In genomic region chr16:53704445-53704813, GRCh38 we compare ENCODE assay signal across 8 cellular contexts. TPM values are rescaled to one million over a fixed set of nuclear protein-coding genes. Genes with fewer than 3 reads are reported as not detected.
DNase-seq lines count a peak whose midpoint lies in the region; ATAC-seq, FAIRE-seq and TF ChIP-seq lines count a peak whose summit lies in the region.

No MANE protein-coding gene starts in this region.

- H3K36me3 ChIP-seq in cardiac muscle cell: no peaks in the 10 kb centered on the region
- H3K36me3 ChIP-seq in K562 (ENCODE audit: control insufficient read depth, insufficient read depth, low read length): no peaks in the 10 kb centered on the region
- H3K36me3 ChIP-seq in lung (ENCODE audit: control insufficient read depth in 2 of 2, insufficient read depth in 2 of 2, low read length in 2 of 2): no peaks in the 10 kb centered on the region
- no peaks in the 10 kb centered on the region for H3K36me3 ChIP-seq in upper lobe of left lung

- in situ Hi-C loops in K562 (cut with MboI): no loop called here

- TSS peak; percentile 66 for BruUV-seq in K562 (replicated peaks; lab: Mats Ljungman, UMichigan)

- intact Hi-C loops in left ventricle myocardium superior (cut with micrococcal nuclease) (no loop called here), K562 (cut with micrococcal nuclease) (no loop called here), posterior cingulate gyrus (cut with DNase I) (no loop called here)

- peak overlapping the region; percentile 72 to 89 for H3K9ac ChIP-seq in K562 (ENCODE audit: insufficient read depth in 1 of 2, low read depth in 2 of 2, low read length in 2 of 2)

- H3K79me2 ChIP-seq in K562 (ENCODE audit: control insufficient read depth, insufficient read depth, low read length): peaks cover 12% of the 10 kb centered on the region; the same call in 2 of the 3 replicates

- TF ChIP-seq CTCF in cardiac muscle cell (IDR thresholded peaks at IDR 0.05; ENCODE audit: low read depth, low read length): no peak
- TF ChIP-seq CTCF in K562 (IDR thresholded peaks at IDR 0.05 in 2 of 3, conservative IDR thresholded peaks at IDR 0.05 in 1 of 3; ENCODE audit: insufficient read depth in 2 of 3, low read depth in 1 of 3, low read length in 3 of 3): no peak
- TF ChIP-seq CTCF in lung (IDR thresholded peaks at IDR 0.05; ENCODE audit: control extremely low read depth, extremely low read depth): no peak
- TF ChIP-seq CTCF in upper lobe of left lung (IDR thresholded peaks at IDR 0.05): peak in 1 of 6 experiments; percentile 16

- POLR2A ChIA-PET in K562 (lab: Yijun Ruan, JAX) (interaction anchor here (0.6 to 1.2 kb wide), 4 partner anchors 10 to 49 kb away, joined by 3 read pairs; no protein-coding TSS in a partner anchor), HEK293T (lab: Yijun Ruan, JAX) (interaction anchor here (0.9 to 1.2 kb wide), 4 partner anchors 11 to 74 kb away, joined by 3 to 4 read pairs (median 3); no protein-coding TSS in a partner anchor)

- peak overlapping the region; percentile 99 for H3K4me2 ChIP-seq in K562 (ENCODE audit: insufficient read depth, low read length)

- ATAC-seq in left ventricle myocardium superior (no peak), K562 (no peak), lung (ENCODE audit: insufficient read depth, low FRiP score) (no peak), upper lobe of left lung (ENCODE audit: low FRiP score in 2 of 2) (no peak), HG03342 (IDR thresholded peaks at IDR 0.05; ENCODE audit: unreplicated experiment) (no peak)

- no peaks in the 10 kb centered on the region for H4K20me1 ChIP-seq in K562 (replicated peaks; ENCODE audit: control insufficient read depth, insufficient read depth, low read length)

- FAIRE-seq in K562 (lab: Jason Lieb, UNC): no peak

- CTCF ChIA-PET in K562 (lab: Yijun Ruan, JAX; ENCODE audit: low intra/inter-chr PET ratio): no interaction called here
- CTCF ChIA-PET in HEK293T (lab: Yijun Ruan, JAX): interaction anchor here (1.6 kb wide), 1 partner anchor 39 kb away, joined by 3 read pairs; no protein-coding TSS in a partner anchor

- TF ChIP-seq EP300 in K562 (IDR thresholded peaks at IDR 0.05; ENCODE audit: low read length) (no peak), upper lobe of left lung (IDR thresholded peaks at IDR 0.05) (no peak)

- H3K9me3 ChIP-seq in cardiac muscle cell (ENCODE audit: low read depth) (no peaks in the 10 kb centered on the region), K562 (replicated peaks; ENCODE audit: control insufficient read depth, insufficient read depth, low read depth, low read length) (no peaks in the 10 kb centered on the region), lung (ENCODE audit: control insufficient read depth in 2 of 2, insufficient read depth in 1 of 2, low read length in 1 of 2) (no peaks in the 10 kb centered on the region), upper lobe of left lung (no peaks in the 10 kb centered on the region)

- TF ChIP-seq POLR2A in K562 (conservative IDR thresholded peaks at IDR 0.05): no peak
- TF ChIP-seq POLR2A in upper lobe of left lung (IDR thresholded peaks at IDR 0.05): no peak

- H3K4me3 ChIP-seq in cardiac muscle cell: peak overlapping the region; percentile 54
- H3K4me3 ChIP-seq in K562: peak overlapping the region; percentile 77
- H3K4me3 ChIP-seq in lung: peak overlapping the region; percentile 84
- peak overlapping the region; percentile 55 to 89 (median 74) for H3K4me3 ChIP-seq in upper lobe of left lung

- H3K27me3 ChIP-seq in cardiac muscle cell (no peaks in the 10 kb centered on the region), K562 (ENCODE audit: control insufficient read depth in 2 of 2, insufficient read depth in 2 of 2, low read length in 2 of 2) (no peaks in the 10 kb centered on the region), lung (ENCODE audit: control insufficient read depth, insufficient read depth) (no peaks in the 10 kb centered on the region), upper lobe of left lung (no peaks in the 10 kb centered on the region)

- H3K4me1 ChIP-seq in cardiac muscle cell (ENCODE audit: low read depth) (peaks cover 7% of the 10 kb centered on the region), K562 (replicated peaks in 1 of 2; ENCODE audit: control insufficient read depth in 2 of 2, insufficient read depth in 2 of 2, low read length in 2 of 2) (peaks cover 2 to 7% of the 10 kb centered on the region in 2 experiments; a peak in 3 of 5 replicates), lung (ENCODE audit: control insufficient read depth in 2 of 2, insufficient read depth in 2 of 2, low read length in 2 of 2) (peaks cover 5 to 13% of the 10 kb centered on the region in 2 donors), upper lobe of left lung (peaks cover 9 to 17% (median 14%) of the 10 kb centered on the region in 4 donors)

- WGBS in K562 (ENCODE audit: insufficient coverage, low coverage, missing lambda C conversion rate): 1% methylated on average over 6 of the region's 6 CpGs
- 17 to 18% methylated on average over 6 of the region's 6 CpGs for WGBS in lung, 2 donors
- 10 to 12% methylated on average over 6 of the region's 6 CpGs for WGBS in upper lobe of left lung, 2 donors

- H3K9me1 ChIP-seq in K562 (ENCODE audit: control insufficient read depth, insufficient read depth, low read length): no peaks in the 10 kb centered on the region

- no peak for TF ChIP-seq RAD21 in K562 (CRISPR knock-in tag; conservative IDR thresholded peaks at IDR 0.05 in 1 of 2, IDR thresholded peaks at IDR 0.05 in 1 of 2)

- H2AFZ ChIP-seq in K562 (ENCODE audit: low read depth, low read length): peak overlapping the region; percentile 95

- DNase-seq in cardiac muscle cell (ENCODE audit: low read depth in 1 of 2, low spot score in 1 of 2) (no peak), left ventricle myocardium superior (no peak), K562 (ENCODE audit: extremely low read depth in 1 of 4, low spot score in 3 of 4) (peak in 1 of 4 experiments; percentile 6), lung (ENCODE audit: low spot score) (no peak), upper lobe of left lung (no peak), HEK293T (ENCODE audit: extremely low spot score) (no peak), posterior cingulate gyrus (no peak)

- no peak overlapping the region for H3K27ac ChIP-seq in cardiac muscle cell
- no peak overlapping the region; the same call in 2 of the 3 replicates for H3K27ac ChIP-seq in K562 (ENCODE audit: extremely low read depth, low read depth, low read length)
- H3K27ac ChIP-seq in lung (ENCODE audit: low read depth in 1 of 2, low read length in 1 of 2): peak overlapping the region in 1 of 2 donors; percentile 78
- H3K27ac ChIP-seq in upper lobe of left lung: peak overlapping the region; percentile 35 to 80 (median 70)

TF ChIP-seq in K562, 482 proteins besides CTCF, POLR2A, EP300 and RAD21 (continues in another document):
- TF ChIP-seq NCOR1 (IDR thresholded peaks at IDR 0.05) (no peak), PHF20 (IDR thresholded peaks at IDR 0.05; ENCODE audit: partially characterized antibody) (no peak)

TF ChIP-seq in HEK293T, 16 proteins besides CTCF, POLR2A, EP300 and RAD21 (continues in another document):
- no peak for TF ChIP-seq FOXK2 (IDR thresholded peaks at IDR 0.05)
- no peak for TF ChIP-seq CTBP1 (IDR thresholded peaks at IDR 0.05; ENCODE audit: borderline replicate concordance)

RNA-seq across cellular contexts. Expression of gene FTO, which starts 0.5 kb away (rescaled TPM):
- total RNA-seq in cardiac muscle cell: 90.6 and 93.8 TPM in 2 replicates
- 77.7 and 116 TPM in 2 replicates for polyA plus RNA-seq in cardiac muscle cell
- total RNA-seq in left ventricle myocardium superior: 71.8 TPM
- 30.6 and 40.9 TPM in 2 replicates for total RNA-seq in K562 (2011; cell fraction: chromatin; rRNA removed; ENCODE audit: low replicate concordance)
- 21.8 and 22.9 TPM in 2 replicates for total RNA-seq in K562 (2011; cell fraction: nucleolus; rRNA removed)
- 21.9 and 26.8 TPM in 2 replicates for total RNA-seq in K562 (2011; cell fraction: nucleoplasm; rRNA removed)
- total RNA-seq in K562 (2014; rRNA removed): 14.2 and 16.9 TPM in 2 replicates
- 26.7 and 28.6 TPM in 2 replicates for total RNA-seq in K562 (2014; rRNA removed; fragmentation: Illumina TruSeq; extraction: Trizol)
- 26.7 and 28.0 TPM in 2 replicates for total RNA-seq in K562 (2015; rRNA removed; fragmentation: Illumina TruSeq; extraction: Trizol)
- total RNA-seq in K562 (2021): 25.1 and 25.5 TPM in 2 replicates
- 20.9 and 23.1 TPM in 2 replicates for polyA plus RNA-seq in K562 (2011; rRNA removed)
- 15.3 and 20.2 TPM in 2 replicates for polyA plus RNA-seq in K562 (2011; cell fraction: cytosol; rRNA removed)
- 8.2 and 10.1 TPM in 2 replicates for polyA plus RNA-seq in K562 (2011; cell fraction: nucleus; rRNA removed)
- 13.2 and 16.8 TPM in 2 replicates for polyA plus RNA-seq in K562 (2012)
- polyA plus RNA-seq in K562 (2014; fragmentation: Illumina TruSeq; extraction: Trizol): 21.9 and 27.7 TPM in 2 replicates
- 10 to 100 TPM; 11.3 to 25.8 TPM for polyA plus RNA-seq in K562 (2014; fragmentation: Nextera tagmentation; extraction: Ambion mirVana)
- 12.3 and 14.0 TPM in 2 replicates for polyA plus RNA-seq in K562 (2014; rRNA removed)
- 57.6 and 58.7 TPM in 2 replicates for polyA minus RNA-seq in K562 (2011; rRNA and poly(A)+ RNA removed)
- polyA minus RNA-seq in K562 (2011; cell fraction: cytosol; rRNA and poly(A)+ RNA removed): 17.7 and 27.1 TPM in 2 replicates
- 19.1 and 36.2 TPM in 2 replicates for polyA minus RNA-seq in K562 (2011; cell fraction: nucleus; rRNA and poly(A)+ RNA removed)
- total RNA-seq in lung: 100 to 1,000 TPM in 1 of 2 donors, 10 to 100 TPM in 1; 89.8 to 145 TPM
- polyA plus RNA-seq in lung: 10 to 100 TPM; 12.2 to 25.6 TPM
- total RNA-seq in upper lobe of left lung: 100 to 1,000 TPM in 1 of 6 donors, 10 to 100 TPM in 5; 62.9 to 114 (median 75.4) TPM

RNA-seq across cellular contexts. Expression of gene RPGRIP1L, which starts 0.8 kb away (rescaled TPM):
- total RNA-seq in cardiac muscle cell (11.0 and 15.2 TPM in 2 replicates), left ventricle myocardium superior (1.7 TPM), K562 (2014; rRNA removed) (3.2 and 3.6 TPM in 2 replicates), K562 (2014; rRNA removed; fragmentation: Illumina TruSeq; extraction: Trizol) (6.7 and 8.4 TPM in 2 replicates), K562 (2015; rRNA removed; fragmentation: Illumina TruSeq; extraction: Trizol) (5.2 and 7.4 TPM in 2 replicates), K562 (2021) (4.5 and 5.3 TPM in 2 replicates), lung (10 to 100 TPM; 10.1 to 17.9 TPM), upper lobe of left lung (10 to 100 TPM in 1 of 6 donors, 1 to 10 TPM in 5; 2.8 to 15.9 (median 4.0) TPM)
- polyA plus RNA-seq in cardiac muscle cell (8.0 and 10.4 TPM in 2 replicates), K562 (2011; rRNA removed) (7.7 and 7.8 TPM in 2 replicates), K562 (2014; fragmentation: Illumina TruSeq; extraction: Trizol) (4.7 and 4.9 TPM in 2 replicates), K562 (2014; fragmentation: Nextera tagmentation; extraction: Ambion mirVana) (1 to 10 TPM; 5.8 to 6.3 TPM), K562 (2014; rRNA removed) (4.0 and 5.4 TPM in 2 replicates), lung (1 to 10 TPM; 2.2 to 2.3 TPM)
- total RNA-seq in K562 (2011; cell fraction: chromatin; rRNA removed; ENCODE audit: low replicate concordance): 6.5 and 20.7 TPM in 2 replicates
- total RNA-seq in K562 (2011; cell fraction: nucleolus; rRNA removed): 4.6 and 4.8 TPM in 2 replicates
- 5.9 and 13.7 TPM in 2 replicates for total RNA-seq in K562 (2011; cell fraction: nucleoplasm; rRNA removed)
- polyA plus RNA-seq in K562 (2011; cell fraction: cytosol; rRNA removed): 1.4 and 3.8 TPM in 2 replicates
- polyA plus RNA-seq in K562 (2011; cell fraction: nucleus; rRNA removed): 6.1 and 8.4 TPM in 2 replicates
- 3.1 and 5.0 TPM in 2 replicates for polyA plus RNA-seq in K562 (2012)
- polyA minus RNA-seq in K562 (2011; rRNA and poly(A)+ RNA removed): 12.4 and 15.1 TPM in 2 replicates
- polyA minus RNA-seq in K562 (2011; cell fraction: cytosol; rRNA and poly(A)+ RNA removed): 1.7 and 3.5 TPM in 2 replicates
- 10.8 and 20.4 TPM in 2 replicates for polyA minus RNA-seq in K562 (2011; cell fraction: nucleus; rRNA and poly(A)+ RNA removed)

Comparison
In these comparisons a context has a peak if more than half of its experiments do, and no peak if none do; other contexts are left out.
1. H3K27ac ChIP-seq: peak in upper lobe of left lung (4 of 4); none in cardiac muscle cell (single experiment) and K562 (single experiment).
2. Peak in every context shown above with its lines, with median percentiles within 50 percentile points of each other: H3K4me3 ChIP-seq.